In the genomic region with DNA sequence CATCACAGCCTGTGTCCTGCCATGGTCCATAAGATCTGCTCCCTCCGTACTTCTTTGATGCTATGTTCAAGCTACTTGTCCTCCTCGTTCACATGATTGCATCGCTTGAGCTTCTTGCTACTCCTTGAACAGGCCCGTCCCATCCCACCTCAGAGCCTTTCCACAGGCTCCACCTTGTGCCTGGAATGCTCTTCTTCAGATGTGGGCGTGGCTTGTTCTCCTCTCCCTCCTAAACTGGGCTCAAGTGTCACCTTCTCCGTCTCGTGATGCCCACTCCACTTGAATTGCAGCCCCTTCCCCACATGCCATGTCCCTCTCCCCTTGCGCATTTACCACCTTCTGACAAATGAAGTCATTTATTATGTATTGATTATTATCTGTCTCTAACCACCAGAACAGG, we compare ENCODE assay signal across 25 cellular contexts.
DNase-seq lines count a peak whose midpoint lies in the region; FAIRE-seq and TF ChIP-seq lines count a peak whose summit lies in the region.
"Had no signal": no experiment of that assay in that cellular context is flagged by ENCODE, and none has a peak within 500 bp of the region (broad histone marks: within the 10 kb centered on the region; RNA-seq: fewer than 3 reads in every experiment).

No MANE protein-coding gene starts in this region.

- no peak overlapping the region; the same call in 1 of the 2 replicates for H2BK20ac ChIP-seq in H1 (ENCODE audit: low read length)

- H3K27ac ChIP-seq in H1 (ENCODE audit: low read depth, low read length) (no peak overlapping the region), esophagus squamous epithelium (no peak overlapping the region), ovary (no peak overlapping the region)
- H3K27ac ChIP-seq: BLaER1, colonic mucosa, SJSA1, upper lobe of left lung had no signal

- H4K8ac ChIP-seq in H1 (ENCODE audit: extremely low read depth, insufficient read depth, low read length), result no peak overlapping the region

- H4K20me1 ChIP-seq in H1 (replicated peaks in 1 of 2; ENCODE audit: control insufficient read depth in 1 of 2, insufficient read depth in 2 of 2, low read length in 2 of 2), result no peaks in the 10 kb centered on the region
- H4K20me1 ChIP-seq: BLaER1 had no signal

- no peak overlapping the region for H3K18ac ChIP-seq in H1 (ENCODE audit: extremely low read depth, low read length)

- no peak overlapping the region for H3K56ac ChIP-seq in H1 (replicated peaks; ENCODE audit: insufficient read length, low read depth, low read length)

- H3K4ac ChIP-seq in H1 (replicated peaks; ENCODE audit: insufficient read length, low read depth, low read length), result no peak overlapping the region

- H3K4me1 Mint-ChIP-seq in activated naive CD4-positive, alpha-beta T cell treated with anti-CD3 and anti-CD28 coated beads for 36 hours (ENCODE audit: low read depth), result no peaks in the 10 kb centered on the region
- H3K4me1 Mint-ChIP-seq: activated CD4-positive, alpha-beta memory T cell treated with anti-CD3 and anti-CD28 coated beads, Interleukin-2, amount 10 ng/mL, durations not matched to agents 7 days and 5 days; activated naive CD4-positive, alpha-beta T cell treated with anti-CD3 and anti-CD28 coated beads, Interleukin-2, amount 50 U/mL, for 24 hours; naive thymus-derived CD4-positive, alpha-beta T cell had no signal

- H3K4me1 ChIP-seq in H1 (replicated peaks in 1 of 4; ENCODE audit: control insufficient read depth in 3 of 4, insufficient read depth in 4 of 4, low read length in 3 of 4), result peaks cover 0 to 2% (median 0%) of the 10 kb centered on the region in 4 experiments; a peak in 1 of 7 replicates
- no peaks in the 10 kb centered on the region for H3K4me1 ChIP-seq in esophagus squamous epithelium
- no peaks in the 10 kb centered on the region for H3K4me1 ChIP-seq in ovary (ENCODE audit: insufficient read depth)
- H3K4me1 ChIP-seq: colonic mucosa, upper lobe of left lung had no signal

- no peak for TF ChIP-seq EP300 in H1 (IDR thresholded peaks at IDR 0.05; ENCODE audit: borderline replicate concordance in 1 of 2, low read depth in 2 of 2, low read length in 2 of 2)
- TF ChIP-seq EP300 in ovary (IDR thresholded peaks at IDR 0.05), result no peak

- H3K79me1 ChIP-seq in H1 (ENCODE audit: low read depth, low read length), result no peaks in the 10 kb centered on the region

- 88% methylated on average over 8 of the region's 8 CpGs; no CpG with 5 or more reads in 1 of the 2 experiments for WGBS in H1 (ENCODE audit: extremely low coverage in 1 of 2, insufficient coverage in 1 of 2, insufficient read length in 1 of 2, insufficient replicate concordance in 2 of 2, low coverage in 1 of 2, low lambda C conversion rate in 2 of 2, missing lambda C conversion rate in 1 of 2), 2 experiments
- WGBS in esophagus squamous epithelium, 2 donors, result 79 to 86% methylated on average over 8 of the region's 8 CpGs
- WGBS in ovary, 3 donors, result 72 to 80% (median 79%) methylated on average over 8 of the region's 8 CpGs

- POLR2A ChIA-PET in H1 (lab: Charles Lee; ENCODE audit: partially characterized antibody), result no interaction called here

- no peak overlapping the region for H4K91ac ChIP-seq in H1 (replicated peaks; ENCODE audit: insufficient read length, low read length)

- H3K79me2 ChIP-seq in H1 (ENCODE audit: control insufficient read depth in 1 of 2, insufficient read depth in 2 of 2, low read length in 2 of 2), result no peaks in the 10 kb centered on the region

- H3K9ac ChIP-seq in H1 (replicated peaks in 1 of 4; ENCODE audit: extremely low read depth in 1 of 4, low read depth in 3 of 4, low read length in 3 of 4), result no peak overlapping the region
- H3K9ac ChIP-seq: BLaER1 had no signal

- H3K36me3 ChIP-seq in H1 (ENCODE audit: control insufficient read depth in 2 of 4, insufficient read depth in 4 of 4, low read length in 3 of 4) (no peaks in the 10 kb centered on the region), esophagus squamous epithelium (no peaks in the 10 kb centered on the region), ovary (no peaks in the 10 kb centered on the region)
- H3K36me3 ChIP-seq: BLaER1, colonic mucosa, SJSA1, upper lobe of left lung had no signal

- no peak overlapping the region for H3K27ac Mint-ChIP-seq in activated naive CD4-positive, alpha-beta T cell treated with anti-CD3 and anti-CD28 coated beads for 36 hours
- H3K27ac Mint-ChIP-seq: activated CD4-positive, alpha-beta memory T cell treated with anti-CD3 and anti-CD28 coated beads, Interleukin-2, amount 10 ng/mL, durations not matched to agents 7 days and 5 days; activated naive CD4-positive, alpha-beta T cell treated with anti-CD3 and anti-CD28 coated beads, Interleukin-2, amount 50 U/mL, for 24 hours; naive thymus-derived CD4-positive, alpha-beta T cell had no signal

- 0 out of 2 replicates have a peak overlapping the region, but pooled peaks have one; percentile 46 for H2BK15ac ChIP-seq in H1 (ENCODE audit: low read length)

- peak; percentile 72 for FAIRE-seq in H1 (lab: Jason Lieb, UNC)
- FAIRE-seq: GM19239 had no signal

- H2AFZ ChIP-seq in H1 (ENCODE audit: low read length), result peak overlapping the region; percentile 29; the same call in 1 of the 2 replicates

- H3K14ac ChIP-seq in H1 (ENCODE audit: insufficient read length), result no peak overlapping the region

- H2BK12ac ChIP-seq in H1 (ENCODE audit: low read depth, low read length), result 0 out of 2 replicates have a peak overlapping the region, but pooled peaks have one; percentile 23

- intact Hi-C loops in esophagus squamous epithelium (cut with DNase I), result no loop called here
- intact Hi-C loops in activated naive CD4-positive, alpha-beta T cell treated with anti-CD3 and anti-CD28 coated beads for 36 hours (cut with micrococcal nuclease), result no loop called here
- intact Hi-C loops in ovary (cut with DNase I), result no loop called here

- TF ChIP-seq CTCF in H1 (IDR thresholded peaks at IDR 0.05; ENCODE audit: control extremely low read depth in 1 of 3, insufficient read depth in 1 of 3, low read depth in 1 of 3, low read length in 3 of 3), result peak; percentile 0 to 47 (median 35); a peak in 3 of 4 replicates
- no peak for TF ChIP-seq CTCF in esophagus squamous epithelium (IDR thresholded peaks at IDR 0.05)
- TF ChIP-seq CTCF in ovary (IDR thresholded peaks at IDR 0.05), result no peak

- TF ChIP-seq POLR2A in H1 (IDR thresholded peaks at IDR 0.05; ENCODE audit: control extremely low read depth in 1 of 2, low read depth in 2 of 2, low read length in 2 of 2), result no peak
- no peak for TF ChIP-seq POLR2A in esophagus squamous epithelium (IDR thresholded peaks at IDR 0.05)
- no peak for TF ChIP-seq POLR2A in ovary (IDR thresholded peaks at IDR 0.05)

- no peaks in the 10 kb centered on the region for H3K9me3 Mint-ChIP-seq in activated naive CD4-positive, alpha-beta T cell treated with anti-CD3 and anti-CD28 coated beads for 36 hours
- H3K9me3 Mint-ChIP-seq: activated naive CD4-positive, alpha-beta T cell treated with anti-CD3 and anti-CD28 coated beads, Interleukin-2, amount 50 U/mL, for 24 hours had no signal

- TF ChIP-seq RAD21 in H1 (IDR thresholded peaks at IDR 0.05 in 1 of 2, conservative IDR thresholded peaks at IDR 0.05 in 1 of 2; ENCODE audit: low read depth in 2 of 2, low read length in 2 of 2), result peak in 1 of 2 experiments; percentile 46; a peak in 3 of 4 replicates

- no peak overlapping the region for H2BK5ac ChIP-seq in H1 (ENCODE audit: low read depth, low read length)

- no peaks in the 10 kb centered on the region; a peak in 1 of 7 replicates for H3K27me3 ChIP-seq in H1 (replicated peaks in 1 of 4; ENCODE audit: control insufficient read depth in 3 of 4, extremely low read depth in 1 of 4, insufficient read depth in 3 of 4, low read length in 3 of 4)
- no peaks in the 10 kb centered on the region for H3K27me3 ChIP-seq in esophagus squamous epithelium
- no peaks in the 10 kb centered on the region for H3K27me3 ChIP-seq in ovary
- H3K27me3 ChIP-seq: BLaER1, colonic mucosa, SJSA1, upper lobe of left lung had no signal

- no peak overlapping the region for H3K4me2 ChIP-seq in H1 (ENCODE audit: insufficient read depth in 1 of 2, low read depth in 2 of 2, low read length in 2 of 2)
- H3K4me2 ChIP-seq: BLaER1 had no signal

- H3K9me3 ChIP-seq in H1 (ENCODE audit: insufficient read depth in 2 of 2, low read depth in 1 of 2, low read length in 1 of 2) (no peaks in the 10 kb centered on the region), esophagus squamous epithelium (no peaks in the 10 kb centered on the region), ovary (no peaks in the 10 kb centered on the region)
- H3K9me3 ChIP-seq: BLaER1, colonic mucosa, SJSA1, upper lobe of left lung had no signal

- no peaks in the 10 kb centered on the region; the same call in 1 of the 2 replicates for H3K23me2 ChIP-seq in H1 (ENCODE audit: low read depth, low read length)

- in situ Hi-C loops in ACHN (cut with HindIII; ENCODE audit: low pct_ligation_motif_present, low pct_unique_long_range_greater_than_20kb, low sequenced_read_pairs), result no loop called here

- no peak overlapping the region for H2BK120ac ChIP-seq in H1 (replicated peaks; ENCODE audit: low read depth, low read length)

- CTCF ChIA-PET in H1 (lab: Charles Lee; ENCODE audit: partially characterized antibody), result interaction anchor here (0.6 to 1.5 kb wide), 5 partner anchors 10 to 1470 kb away, joined by 3 read pairs; no protein-coding TSS in a partner anchor
- CTCF ChIA-PET in activated naive CD4-positive, alpha-beta T cell treated with anti-CD3 and anti-CD28 coated beads for 36 hours (lab: Charles Lee), result no interaction called here

- DNase-seq in ACHN (peak; percentile 29), HT-29 (ENCODE audit: low spot score) (peak; percentile 10), H1 (ENCODE audit: low read depth in 1 of 2, low spot score in 2 of 2) (no peak), left kidney (ENCODE audit: low read depth, low spot score) (peak; percentile 38), esophagus squamous epithelium (lab: John Stamatoyannopoulos, UW) (no peak), ovary (no peak), kidney glomerular epithelial cell (lab: John Stamatoyannopoulos, UW) (no peak)
- no peak for DNase-seq in activated naive CD4-positive, alpha-beta T cell treated with anti-CD3 and anti-CD28 coated beads for 36 hours
- DNase-seq: activated CD4-positive, alpha-beta memory T cell treated with anti-CD3 and anti-CD28 coated beads, Interleukin-2, amount 10 ng/mL, durations not matched to agents 7 days and 5 days; activated CD4-positive, alpha-beta T cell treated with anti-CD3 and anti-CD28 coated beads for 1 hour; activated CD8-positive, alpha-beta memory T cell treated with anti-CD3 and anti-CD28 coated beads, Interleukin-2, amount 50 U/mL, for 48 hours; colonic mucosa; DMS79; effector CD8-positive, alpha-beta T cell; foreskin melanocyte; GF-D8; left ventricle myocardium superior; naive thymus-derived CD4-positive, alpha-beta T cell; NCI-H1048; NCI-H1694 treated with DMSO at 0.1 percent for 48 hours; upper lobe of left lung had no signal

- no peak overlapping the region for H3K4me3 Mint-ChIP-seq in activated naive CD4-positive, alpha-beta T cell treated with anti-CD3 and anti-CD28 coated beads for 36 hours
- H3K4me3 Mint-ChIP-seq: activated CD4-positive, alpha-beta memory T cell treated with anti-CD3 and anti-CD28 coated beads, Interleukin-2, amount 10 ng/mL, durations not matched to agents 7 days and 5 days; activated naive CD4-positive, alpha-beta T cell treated with anti-CD3 and anti-CD28 coated beads, Interleukin-2, amount 50 U/mL, for 24 hours; naive thymus-derived CD4-positive, alpha-beta T cell had no signal

- H2AK5ac ChIP-seq in H1 (ENCODE audit: low read depth, low read length), result peak overlapping the region; percentile 71; the same call in 1 of the 2 replicates

- H3K27me3 Mint-ChIP-seq in activated naive CD4-positive, alpha-beta T cell treated with anti-CD3 and anti-CD28 coated beads for 36 hours (ENCODE audit: low read depth), result no peaks in the 10 kb centered on the region
- H3K27me3 Mint-ChIP-seq: activated CD4-positive, alpha-beta memory T cell treated with anti-CD3 and anti-CD28 coated beads, Interleukin-2, amount 10 ng/mL, durations not matched to agents 7 days and 5 days; activated naive CD4-positive, alpha-beta T cell treated with anti-CD3 and anti-CD28 coated beads, Interleukin-2, amount 50 U/mL, for 24 hours had no signal

- no peak overlapping the region for H4K5ac ChIP-seq in H1 (ENCODE audit: insufficient read length, low read depth, low read length)

- H3K4me3 ChIP-seq in H1 (ENCODE audit: extremely low read depth in 1 of 4, insufficient read depth in 2 of 4, low read depth in 3 of 4, low read length in 4 of 4) (no peak overlapping the region), esophagus squamous epithelium (no peak overlapping the region), ovary (no peak overlapping the region)
- H3K4me3 ChIP-seq: BLaER1, colonic mucosa, SJSA1, upper lobe of left lung had no signal

- no peaks in the 10 kb centered on the region for H3K36me3 Mint-ChIP-seq in activated naive CD4-positive, alpha-beta T cell treated with anti-CD3 and anti-CD28 coated beads for 36 hours (ENCODE audit: low read depth)
- H3K36me3 Mint-ChIP-seq: activated naive CD4-positive, alpha-beta T cell treated with anti-CD3 and anti-CD28 coated beads, Interleukin-2, amount 50 U/mL, for 24 hours; naive thymus-derived CD4-positive, alpha-beta T cell had no signal

- no peak overlapping the region for H3K23ac ChIP-seq in H1 (ENCODE audit: insufficient read length)

Comparison
In these comparisons a context has a peak if more than half of its experiments do, and no peak if none do; other contexts are left out.
1. DNase-seq: peak in ACHN (single experiment), HT-29 (single experiment) and left kidney (single experiment); none in H1 (0 of 2), esophagus squamous epithelium (single experiment), activated naive CD4-positive, alpha-beta T cell treated with anti-CD3 and anti-CD28 coated beads for 36 hours (single experiment), ovary (0 of 5) and kidney glomerular epithelial cell (single experiment).
2. CTCF ChIP-seq: peak in H1 (3 of 3); none in esophagus squamous epithelium (0 of 6) and ovary (0 of 3).